10 cellular contexts compared by ENCODE assay signal in genomic region chr10:72784551-72785421, GRCh38.
DNase-seq lines count a peak whose midpoint lies in the region; ATAC-seq, FAIRE-seq and TF ChIP-seq lines count a peak whose summit lies in the region.
"Had no signal": no experiment of that assay in that cellular context is flagged by ENCODE, and none has a peak within 500 bp of the region (broad histone marks: within the 10 kb centered on the region; RNA-seq: fewer than 3 reads in every experiment).

No MANE protein-coding gene starts in this region.

- H3K27me3 Mint-ChIP-seq in endodermal cell (ENCODE audit: insufficient read depth), result no peaks in the 10 kb centered on the region
- H3K27me3 Mint-ChIP-seq: CD8-positive, alpha-beta memory T cell had no signal

- POLR2A ChIA-PET in A549 (lab: Yijun Ruan, JAX), result no interaction called here

- 80% methylated on average over 7 of the region's 7 CpGs for WGBS in A549 (ENCODE audit: missing lambda C conversion rate)
- 58 to 60% methylated on average over 1 to 7 of the region's 7 CpGs for WGBS in endodermal cell (ENCODE audit: insufficient coverage in 1 of 2, insufficient read length in 1 of 2), 2 experiments
- whole genome bisulfite sequencing in esophagus squamous epithelium, 2 donors, result 39 to 42% methylated on average over 7 of the region's 7 CpGs

- H3K36me3 Mint-ChIP-seq in endodermal cell (ENCODE audit: low read depth), result peaks cover 7% of the 10 kb centered on the region

- no peak for FAIRE-seq in A549 (lab: Jason Lieb, UNC)

- H3K27me3 ChIP-seq in endodermal cell (ENCODE audit: control insufficient read depth, insufficient read depth, low read length, poor library complexity, severe bottlenecking) (no peaks in the 10 kb centered on the region), esophagus squamous epithelium (no peaks in the 10 kb centered on the region)

- H3K4me1 ChIP-seq in A549, result peaks cover 47% of the 10 kb centered on the region
- H3K4me1 ChIP-seq in endodermal cell (ENCODE audit: control insufficient read depth, insufficient read depth, low read length), result peaks cover 21% of the 10 kb centered on the region
- no peaks in the 10 kb centered on the region for H3K4me1 ChIP-seq in mucosa of descending colon (ENCODE audit: low read depth)
- peaks cover 10 to 39% (median 19%) of the 10 kb centered on the region in 3 donors for H3K4me1 ChIP-seq in esophagus squamous epithelium

- H3K27ac Mint-ChIP-seq in endodermal cell, result peak overlapping the region; percentile 56
- H3K27ac Mint-ChIP-seq: CD8-positive, alpha-beta memory T cell had no signal

- no peaks in the 10 kb centered on the region for H3K36me3 ChIP-seq in endodermal cell (ENCODE audit: control insufficient read depth, insufficient read depth, low read length)
- H3K36me3 ChIP-seq in mucosa of descending colon (ENCODE audit: low read depth), result no peaks in the 10 kb centered on the region
- H3K36me3 ChIP-seq in esophagus squamous epithelium, result no peaks in the 10 kb centered on the region

- H3K4me3 Mint-ChIP-seq in endodermal cell, result peak overlapping the region; percentile 25
- H3K4me3 Mint-ChIP-seq: CD8-positive, alpha-beta memory T cell had no signal

- DNase-seq in A549 (ENCODE audit: low read depth in 1 of 2, low spot score in 1 of 2), result peak in 1 of 2 experiments; percentile 26
- peak; percentile 64 for DNase-seq in M059J (ENCODE audit: low read depth)
- peak; percentile 80 for DNase-seq in endodermal cell
- DNase-seq in mucosa of descending colon, result peak in 1 of 3 donors; percentile 51
- no peak for DNase-seq in esophagus squamous epithelium (lab: John Stamatoyannopoulos, UW)
- no peak for DNase-seq in NK-92 (lab: John Stamatoyannopoulos, UW; ENCODE audit: unreplicated experiment)
- no peak for DNase-seq in MV-4-11 (lab: John Stamatoyannopoulos, UW)
- DNase-seq in DMS53 treated with DMSO at 0.1 percent for 48 hours (lab: John Stamatoyannopoulos, UW; ENCODE audit: unreplicated experiment), result no peak
- DNase-seq: activated CD4-positive, alpha-beta T cell treated with anti-CD3 and anti-CD28 coated beads, Interleukin-2, amount 50 U/mL, for 4 hours; CD8-positive, alpha-beta memory T cell had no signal

- TF ChIP-seq CTCF in A549 (IDR thresholded peaks at IDR 0.05), result no peak
- TF ChIP-seq CTCF in endodermal cell (conservative IDR thresholded peaks at IDR 0.05), result peak; percentile 44
- TF ChIP-seq CTCF in mucosa of descending colon (IDR thresholded peaks at IDR 0.05), result no peak
- no peak for TF ChIP-seq CTCF in esophagus squamous epithelium (IDR thresholded peaks at IDR 0.05)

- intact Hi-C loops in mucosa of descending colon (cut with DNase I, micrococcal nuclease), result no loop called here
- intact Hi-C loops in esophagus squamous epithelium (cut with DNase I), result no loop called here

- H3K4me2 ChIP-seq in A549, result peak overlapping the region; percentile 31; the same call in 2 of the 3 replicates

- no peak overlapping the region for H3K9ac ChIP-seq in endodermal cell (ENCODE audit: extremely low read depth, low read length, poor library complexity, severe bottlenecking)

- H3K4me3 ChIP-seq in A549, result no peak overlapping the region
- peak overlapping the region; percentile 41 for H3K4me3 ChIP-seq in endodermal cell (ENCODE audit: low read length)
- H3K4me3 ChIP-seq in mucosa of descending colon, result no peak overlapping the region
- H3K4me3 ChIP-seq in esophagus squamous epithelium, result no peak overlapping the region

- ATAC-seq in A549, result peak; percentile 55 to 75; a peak in 5 of 6 replicates
- peak; percentile 40 for ATAC-seq in mucosa of descending colon

- TF ChIP-seq POLR2A in A549 (IDR thresholded peaks at IDR 0.05; ENCODE audit: low read length) (no peak), esophagus squamous epithelium (IDR thresholded peaks at IDR 0.05) (no peak)

- H3K9me3 Mint-ChIP-seq in endodermal cell, result no peaks in the 10 kb centered on the region
- H3K9me3 Mint-ChIP-seq: CD8-positive, alpha-beta memory T cell had no signal

- TF ChIP-seq EP300 in A549 (IDR thresholded peaks at IDR 0.05), result no peak

- H3K27ac ChIP-seq in A549, result 0 out of 6 replicates have a peak overlapping the region, but pooled peaks of 1 of the 2 experiments have one; percentile 13
- H3K27ac ChIP-seq in endodermal cell (ENCODE audit: low read depth, low read length), result peak overlapping the region; percentile 50
- H3K27ac ChIP-seq in esophagus squamous epithelium, result peak overlapping the region in 1 of 4 donors; percentile 8

- TF ChIP-seq RAD21 in A549 (conservative IDR thresholded peaks at IDR 0.05 in 1 of 2, IDR thresholded peaks at IDR 0.05 in 1 of 2), result no peak

- CTCF ChIA-PET in A549 (lab: Yijun Ruan, JAX), result interaction anchor here (1.0 to 1.3 kb wide), 5 partner anchors 8 to 236 kb away, joined by 3 to 5 read pairs (median 3); no protein-coding TSS in a partner anchor

- H3K4me1 Mint-ChIP-seq in endodermal cell, result peaks cover 48% of the 10 kb centered on the region

- no peaks in the 10 kb centered on the region for H3K9me3 ChIP-seq in A549
- H3K9me3 ChIP-seq in endodermal cell (ENCODE audit: control insufficient read depth, low read length), result no peaks in the 10 kb centered on the region
- no peaks in the 10 kb centered on the region for H3K9me3 ChIP-seq in mucosa of descending colon
- H3K9me3 ChIP-seq in esophagus squamous epithelium, result no peaks in the 10 kb centered on the region

TF ChIP-seq in A549, 52 proteins besides CTCF, POLR2A, EP300 and RAD21:
- TF ChIP-seq, protein P1, sequence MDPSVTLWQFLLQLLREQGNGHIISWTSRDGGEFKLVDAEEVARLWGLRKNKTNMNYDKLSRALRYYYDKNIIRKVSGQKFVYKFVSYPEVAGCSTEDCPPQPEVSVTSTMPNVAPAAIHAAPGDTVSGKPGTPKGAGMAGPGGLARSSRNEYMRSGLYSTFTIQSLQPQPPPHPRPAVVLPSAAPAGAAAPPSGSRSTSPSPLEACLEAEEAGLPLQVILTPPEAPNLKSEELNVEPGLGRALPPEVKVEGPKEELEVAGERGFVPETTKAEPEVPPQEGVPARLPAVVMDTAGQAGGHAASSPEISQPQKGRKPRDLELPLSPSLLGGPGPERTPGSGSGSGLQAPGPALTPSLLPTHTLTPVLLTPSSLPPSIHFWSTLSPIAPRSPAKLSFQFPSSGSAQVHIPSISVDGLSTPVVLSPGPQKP (IDR thresholded peaks at IDR 0.05; ENCODE audit: low read depth, low read length), result no peak
- TF ChIP-seq CHD4 (IDR thresholded peaks at IDR 0.05; ENCODE audit: borderline replicate concordance) (no peak), JUNB (IDR thresholded peaks at IDR 0.05) (no peak), TFCP2L1 (CRISPR knock-in tag; IDR thresholded peaks at IDR 0.05) (no peak), RARB (CRISPR knock-in tag; IDR thresholded peaks at IDR 0.05) (no peak), CEBPB (IDR thresholded peaks at IDR 0.05) (no peak), JUN (IDR thresholded peaks at IDR 0.05) (no peak), FOSL2 (IDR thresholded peaks at IDR 0.05) (no peak), FOSL2 (CRISPR knock-in tag; IDR thresholded peaks at IDR 0.05) (no peak), HES2 (IDR thresholded peaks at IDR 0.05) (no peak), NFE2L2 (conservative IDR thresholded peaks at IDR 0.05; ENCODE audit: low read length) (no peak), POLR2AphosphoS2 (conservative IDR thresholded peaks at IDR 0.05; ENCODE audit: low read length) (no peak), NR3C1 (IDR thresholded peaks at IDR 0.05) (no peak), REST (IDR thresholded peaks at IDR 0.05) (no peak)

Comparison
In these comparisons a context has a peak if more than half of its experiments do, and no peak if none do; other contexts are left out.
1. DNase-seq: peak in M059J (single experiment) and endodermal cell (single experiment); none in esophagus squamous epithelium (single experiment), NK-92 (single experiment), MV-4-11 (single experiment) and DMS53 treated with DMSO at 0.1 percent for 48 hours (single experiment).